Comparison of ENCODE assay signal across 1 cellular context in genomic region chr1:230426246-230427101, GRCh38.
A peak's percentile ranks its signal among the peaks of the same experiment; 100 is the strongest.
TF ChIP-seq lines count a peak whose summit lies in the region.

PGBD5 (minus strand) TSS chr1:230426332; CDS start chr1:230425928, 404 bp downstream.

TF ChIP-seq in HepG2, 621 proteins besides CTCF, POLR2A, EP300 and RAD21 (continued from another document and continues in another):
- TF ChIP-seq ELK4 (CRISPR knock-in tag; IDR thresholded peaks at IDR 0.05; ENCODE audit: borderline replicate concordance) = peak; percentile 62; the same call in 1 of the 2 replicates
- peak; percentile 79 for TF ChIP-seq YEATS4 (CRISPR knock-in tag; IDR thresholded peaks at IDR 0.05; ENCODE audit: borderline replicate concordance)
- TF ChIP-seq ZNF337 (CRISPR knock-in tag; IDR thresholded peaks at IDR 0.05; ENCODE audit: borderline replicate concordance, low read depth) = no peak
- TF ChIP-seq ISX (CRISPR knock-in tag; conservative IDR thresholded peaks at IDR 0.05) = peak; percentile 96
- TF ChIP-seq IRX3 (CRISPR knock-in tag; IDR thresholded peaks at IDR 0.05; ENCODE audit: borderline replicate concordance, low read depth) = peak; percentile 90; the same call in 1 of the 2 replicates
- TF ChIP-seq MAZ (IDR thresholded peaks at IDR 0.05; ENCODE audit: borderline replicate concordance, low read depth, low read length) = no peak
- peak; percentile 72 for TF ChIP-seq MAZ (CRISPR knock-in tag; IDR thresholded peaks at IDR 0.05; ENCODE audit: low read depth)
- no peak for TF ChIP-seq PLRG1 (conservative IDR thresholded peaks at IDR 0.05)
- TF ChIP-seq ATF3 (CRISPR knock-in tag; IDR thresholded peaks at IDR 0.05) = peak; percentile 83
- peak; percentile 43; the same call in 1 of the 2 replicates for TF ChIP-seq ZNF543 (CRISPR knock-in tag; IDR thresholded peaks at IDR 0.05)
- TF ChIP-seq MTF1 (CRISPR knock-in tag; IDR thresholded peaks at IDR 0.05) = peak; percentile 86; the same call in 1 of the 2 replicates
- peak; percentile 93 for TF ChIP-seq ZNF772 (CRISPR knock-in tag; IDR thresholded peaks at IDR 0.05)
- no peak for TF ChIP-seq RARG (CRISPR knock-in tag; IDR thresholded peaks at IDR 0.05; ENCODE audit: low read depth)
- peak; percentile 26; the same call in 1 of the 2 replicates for TF ChIP-seq ZFP82 (CRISPR knock-in tag; IDR thresholded peaks at IDR 0.05; ENCODE audit: borderline replicate concordance)
- TF ChIP-seq ZNF557 (CRISPR knock-in tag; IDR thresholded peaks at IDR 0.05) = peak; percentile 97
- peak; percentile 95 for TF ChIP-seq ZMAT3 (CRISPR knock-in tag; conservative IDR thresholded peaks at IDR 0.05)
- peak; percentile 79; the same call in 1 of the 2 replicates for TF ChIP-seq KLF9 (CRISPR knock-in tag; IDR thresholded peaks at IDR 0.05; ENCODE audit: low read depth)
- no peak for TF ChIP-seq FIP1L1 (IDR thresholded peaks at IDR 0.05; ENCODE audit: borderline replicate concordance, insufficient read depth, low read depth, low read length)
- peak; percentile 71; the same call in 1 of the 2 replicates for TF ChIP-seq YEATS2 (CRISPR knock-in tag; IDR thresholded peaks at IDR 0.05; ENCODE audit: borderline replicate concordance)
- TF ChIP-seq NFE2 (CRISPR knock-in tag; IDR thresholded peaks at IDR 0.05) = 0 out of 2 replicates have a peak, but pooled peaks have one; percentile 24
- TF ChIP-seq SP2 (CRISPR knock-in tag; IDR thresholded peaks at IDR 0.05) = peak; percentile 52; the same call in 1 of the 2 replicates
- no peak for TF ChIP-seq REXO4 (CRISPR knock-in tag; IDR thresholded peaks at IDR 0.05; ENCODE audit: borderline replicate concordance)
- peak; percentile 85 for TF ChIP-seq ZNF891 (CRISPR knock-in tag; IDR thresholded peaks at IDR 0.05)
- no peak for TF ChIP-seq ZNF484 (CRISPR knock-in tag; IDR thresholded peaks at IDR 0.05; ENCODE audit: borderline replicate concordance, low read depth)
- TF ChIP-seq ZNF878 (CRISPR knock-in tag; IDR thresholded peaks at IDR 0.05) = no peak
- peak; percentile 76; the same call in 1 of the 2 replicates for TF ChIP-seq ZNF264 (CRISPR knock-in tag; IDR thresholded peaks at IDR 0.05)
- TF ChIP-seq SUZ12 (IDR thresholded peaks at IDR 0.05; ENCODE audit: low read depth, low read length) = no peak
- peak; percentile 63; the same call in 1 of the 2 replicates for TF ChIP-seq ZNF136 (CRISPR knock-in tag; IDR thresholded peaks at IDR 0.05; ENCODE audit: low read depth)
- TF ChIP-seq ZNF552 (CRISPR knock-in tag; IDR thresholded peaks at IDR 0.05; ENCODE audit: borderline replicate concordance) = no peak
- TF ChIP-seq ETV5 (CRISPR knock-in tag; IDR thresholded peaks at IDR 0.05; ENCODE audit: borderline replicate concordance) = peak; percentile 67
- no peak for TF ChIP-seq ZNF207 (IDR thresholded peaks at IDR 0.05; ENCODE audit: borderline replicate concordance)
- peak; percentile 61; the same call in 1 of the 2 replicates for TF ChIP-seq RXRA (CRISPR knock-in tag; IDR thresholded peaks at IDR 0.05)
- peak; percentile 45 for TF ChIP-seq FOSL2 (CRISPR knock-in tag; IDR thresholded peaks at IDR 0.05)
- peak; percentile 80 for TF ChIP-seq ATF2 (CRISPR knock-in tag; IDR thresholded peaks at IDR 0.05)
- TF ChIP-seq ESRRA (CRISPR knock-in tag; IDR thresholded peaks at IDR 0.05; ENCODE audit: low read depth) = 0 out of 2 replicates have a peak, but pooled peaks have one; percentile 27
- no peak for TF ChIP-seq AFF4 (CRISPR knock-in tag; IDR thresholded peaks at IDR 0.05)
- peak; percentile 42; the same call in 1 of the 2 replicates for TF ChIP-seq ZNF7 (CRISPR knock-in tag; IDR thresholded peaks at IDR 0.05)
- TF ChIP-seq ATF4 (CRISPR knock-in tag; IDR thresholded peaks at IDR 0.05) = no peak; a peak in 1 of 4 replicates
- peak; percentile 87; the same call in 1 of the 2 replicates for TF ChIP-seq ARID2 (CRISPR knock-in tag; IDR thresholded peaks at IDR 0.05; ENCODE audit: borderline replicate concordance)
- no peak for TF ChIP-seq SSRP1 (CRISPR knock-in tag; IDR thresholded peaks at IDR 0.05)
- no peak for TF ChIP-seq YY1 (IDR thresholded peaks at IDR 0.05; ENCODE audit: insufficient read depth, insufficient replicate concordance, low read depth, low read length)
- TF ChIP-seq ZNF768 (CRISPR knock-in tag; IDR thresholded peaks at IDR 0.05) = peak; percentile 84
- peak; percentile 60; the same call in 1 of the 2 replicates for TF ChIP-seq REPIN1 (CRISPR knock-in tag; IDR thresholded peaks at IDR 0.05; ENCODE audit: borderline replicate concordance, low read depth)
- peak; percentile 28; the same call in 1 of the 2 replicates for TF ChIP-seq HIVEP1 (CRISPR knock-in tag; IDR thresholded peaks at IDR 0.05)
- no peak for TF ChIP-seq ZNF850 (CRISPR knock-in tag; conservative IDR thresholded peaks at IDR 0.05)
- peak; percentile 70; the same call in 1 of the 2 replicates for TF ChIP-seq E2F5 (CRISPR knock-in tag; conservative IDR thresholded peaks at IDR 0.05)
- peak; percentile 47 for TF ChIP-seq THAP11 (CRISPR knock-in tag; IDR thresholded peaks at IDR 0.05)
- no peak for TF ChIP-seq ZNF414 (CRISPR knock-in tag; IDR thresholded peaks at IDR 0.05)
- TF ChIP-seq TEF (CRISPR knock-in tag; IDR thresholded peaks at IDR 0.05) = peak; percentile 91
- TF ChIP-seq NCOA2 (CRISPR knock-in tag; IDR thresholded peaks at IDR 0.05) = peak; percentile 53
- no peak; the same call in 1 of the 2 replicates for TF ChIP-seq ZXDC (CRISPR knock-in tag; IDR thresholded peaks at IDR 0.05)
- no peak for TF ChIP-seq FOXA1 (IDR thresholded peaks at IDR 0.05)
- TF ChIP-seq FOXA1 (CRISPR knock-in tag; IDR thresholded peaks at IDR 0.05) = no peak
- no peak; the same call in 1 of the 2 replicates for TF ChIP-seq NFYB (CRISPR knock-in tag; IDR thresholded peaks at IDR 0.05)
- no peak for TF ChIP-seq MLLT10 (CRISPR knock-in tag; IDR thresholded peaks at IDR 0.05)
